ENCODE assay signal across 9 cellular contexts in the genomic region with DNA sequence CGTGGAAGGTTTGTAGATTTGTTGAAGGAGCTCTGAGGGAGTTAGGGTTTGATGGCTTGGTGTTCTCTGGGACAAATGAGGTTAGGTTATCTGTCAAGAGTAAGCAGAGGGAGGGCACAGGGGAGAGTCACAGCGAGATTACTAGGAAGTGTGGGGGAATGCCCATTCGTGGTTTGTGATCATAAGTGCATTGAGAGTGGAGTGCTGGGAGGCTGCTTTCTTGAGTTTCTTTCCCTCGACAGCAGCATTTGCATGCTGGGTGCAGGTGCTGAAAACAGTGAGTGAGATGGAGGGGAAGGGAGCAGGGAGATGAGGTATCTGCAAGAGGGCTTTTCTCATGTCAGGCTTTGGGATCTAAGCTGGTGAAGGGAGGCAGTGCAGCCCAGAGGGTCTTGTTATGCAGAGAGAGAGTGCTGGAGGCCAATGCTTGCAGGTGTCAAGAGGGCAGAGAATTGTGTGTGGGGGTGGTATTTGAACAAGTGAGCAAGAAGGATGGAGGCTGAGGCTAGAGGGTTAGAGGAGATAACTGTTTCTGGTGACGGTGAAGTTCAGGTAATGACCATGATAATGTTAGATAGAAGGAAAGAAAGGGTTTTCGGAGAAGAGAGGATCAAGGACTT. TPM values are rescaled to one million over a fixed set of nuclear protein-coding genes. Genes with fewer than 3 reads are reported as not detected.
A peak's percentile ranks its signal among the peaks of the same experiment; 100 is the strongest.
DNase-seq lines count a peak whose midpoint lies in the region; ATAC-seq and TF ChIP-seq lines count a peak whose summit lies in the region.
"Had no signal": no experiment of that assay in that cellular context is flagged by ENCODE, and none has a peak within 500 bp of the region (broad histone marks: within the 10 kb centered on the region; RNA-seq: fewer than 3 reads in every experiment).

No MANE protein-coding gene starts in this region.

- H3K4me1 ChIP-seq in right atrium auricular region, result peaks cover 0 to 39% of the 10 kb centered on the region in 2 donors

- H3K27me3 Mint-ChIP-seq in naive B cell, result no peaks in the 10 kb centered on the region

- peaks cover 8% of the 10 kb centered on the region in 2 donors for H3K36me3 Mint-ChIP-seq in naive B cell

- no peak overlapping the region for H3K4me3 ChIP-seq in right atrium auricular region

- H3K27ac ChIP-seq in right atrium auricular region, result no peak overlapping the region

- TF ChIP-seq CTCF in right atrium auricular region (IDR thresholded peaks at IDR 0.05), result no peak

- peaks cover 32 to 44% (median 38%) of the 10 kb centered on the region in 3 donors for H3K4me1 Mint-ChIP-seq in naive B cell

- no peaks in the 10 kb centered on the region for H3K36me3 ChIP-seq in right atrium auricular region

- DNase-seq in naive B cell (no peak), right atrium auricular region (ENCODE audit: low spot score) (no peak), ecto neural progenitor cell (ENCODE audit: low spot score) (no peak), NCI-H2227 treated with DMSO at 0.1 percent for 48 hours (lab: John Stamatoyannopoulos, UW) (no peak), AG08396 (ENCODE audit: low spot score) (no peak)
- DNase-seq: EL had no signal

- H3K9me3 Mint-ChIP-seq in naive B cell, result peaks cover 4 to 12% (median 6%) of the 10 kb centered on the region in 7 donors

- no peak overlapping the region for H3K27ac Mint-ChIP-seq in naive B cell

- H3K4me3 Mint-ChIP-seq in naive B cell, result no peak overlapping the region

- no peaks in the 10 kb centered on the region for H3K9me3 ChIP-seq in right atrium auricular region

- no peaks in the 10 kb centered on the region for H3K27me3 ChIP-seq in right atrium auricular region

- ATAC-seq in GM18520 (IDR thresholded peaks at IDR 0.05; ENCODE audit: unreplicated experiment), result peak; percentile 94
- ATAC-seq in GM21526 (IDR thresholded peaks at IDR 0.05; ENCODE audit: low FRiP score, unreplicated experiment), result peak; percentile 51
- peak; percentile 64 for ATAC-seq in HG03469 (IDR thresholded peaks at IDR 0.05; ENCODE audit: unreplicated experiment)
- peak; percentile 63 to 72 for ATAC-seq in naive B cell (ENCODE audit: low read depth in 2 of 2)

RNA-seq across cellular contexts. Expression of a gene that starts 8.8 kb away (rescaled TPM):
- polyA plus RNA-seq in naive B cell (ENCODE audit: low read depth in 6 of 6), result 100 to 1,000 TPM in 2 of 6 donors, 10 to 100 TPM in 4; 84.0 to 121 (median 97.0) TPM
- 10 to 100 TPM; 43.7 to 48.5 TPM for total RNA-seq in right atrium auricular region

RNA-seq across cellular contexts. Expression of a gene that starts 38.3 kb away (rescaled TPM):
- 10 to 100 TPM; 24.8 to 43.0 (median 34.8) TPM for polyA plus RNA-seq in naive B cell (ENCODE audit: low read depth in 6 of 6)
- total RNA-seq in right atrium auricular region, result 10 to 100 TPM; 31.8 to 33.2 TPM
